19 cellular contexts compared by ENCODE assay signal in the genomic region with DNA sequence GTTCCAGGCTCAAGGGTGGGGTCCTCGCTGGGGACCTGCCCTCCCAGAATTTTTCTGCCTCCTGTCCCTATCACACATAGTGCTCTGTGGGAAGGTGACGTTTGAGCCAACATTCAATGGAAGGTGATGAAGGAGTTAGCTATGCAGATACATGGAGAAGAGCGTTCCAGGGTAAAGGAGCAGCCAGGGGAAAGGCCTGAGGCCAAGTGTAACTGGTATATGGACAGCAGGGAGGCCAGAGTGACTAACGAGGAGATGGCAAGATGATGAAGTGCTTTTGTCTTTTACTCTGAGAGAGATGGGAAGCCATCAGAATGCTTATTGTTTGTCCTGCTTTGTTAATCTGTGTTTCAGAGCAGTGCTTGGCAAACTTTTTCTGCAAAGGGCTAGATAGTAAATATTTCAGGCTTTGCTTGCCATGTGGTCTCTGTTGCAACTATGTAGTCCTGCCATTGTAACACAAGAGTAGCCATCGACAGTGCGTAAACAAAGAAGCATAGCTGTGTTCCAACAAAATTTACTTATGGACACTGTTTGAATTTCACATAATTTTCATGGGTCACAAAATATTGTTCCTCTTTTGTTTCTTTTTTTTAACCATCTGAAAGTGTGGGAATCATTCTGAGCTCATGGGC.
"Had no signal": no experiment of that assay in that cellular context is flagged by ENCODE, and none has a peak within 500 bp of the region (broad histone marks: within the 10 kb centered on the region; RNA-seq: fewer than 3 reads in every experiment).

No MANE protein-coding gene starts in this region.

- H3K27ac ChIP-seq: ascending aorta, thoracic aorta, upper lobe of right lung, WERI-Rb-1 had no signal

- H3K36me3 ChIP-seq: ascending aorta, thoracic aorta, upper lobe of right lung, WERI-Rb-1 had no signal

- DNase-seq: activated CD4-positive, alpha-beta T cell treated with anti-CD3 and anti-CD28 coated beads for 1 hour; activated CD4-positive, alpha-beta T cell treated with anti-CD3 and anti-CD28 coated beads, Interleukin-2, amount 50 U/mL, for 4 hours; activated effector memory CD4-positive, alpha-beta T cell treated with anti-CD3 and anti-CD28 coated beads, Interleukin-2, amount 50 U/mL, for 16 hours; activated naive CD4-positive, alpha-beta T cell treated with anti-CD3 and anti-CD28 coated beads, Interleukin-2, amount 50 U/mL, for 16 hours; activated T-cell treated with anti-CD3 and anti-CD28 coated beads, Interleukin-2, amount 50 U/mL, for 72 hours; cerebellar nuclear complex; cortex of kidney; erythroblast; foreskin melanocyte; hypothalamus; nephron progenitor cell; stimulated activated CD4-positive, alpha-beta T cell treated with anti-CD3 and anti-CD28 coated beads, Interleukin-4, amount 100 ng/mL, for 4 hours; stimulated activated naive B cell treated with anti-CD40 and anti-IgM and Interleukin-4, amounts not matched to agents 10 μg/mL and 1 μg/mL and 100 μg/mL, for 72 hours; upper lobe of right lung; WERI-Rb-1 had no signal

- H3K4me3 Mint-ChIP-seq: activated T-cell treated with anti-CD3 and anti-CD28 coated beads, Interleukin-2, amount 50 U/mL, for 72 hours; nephron progenitor cell; stimulated activated naive B cell treated with anti-CD40 and anti-IgM and Interleukin-4, amounts not matched to agents 10 μg/mL and 1 μg/mL and 100 μg/mL, for 72 hours had no signal

- H3K27me3 ChIP-seq: ascending aorta, upper lobe of right lung had no signal

- ATAC-seq: activated T-cell treated with anti-CD3 and anti-CD28 coated beads, Interleukin-2, amount 50 U/mL, for 72 hours; sciatic nerve; stimulated activated naive B cell treated with anti-CD40 and anti-IgM and Interleukin-4, amounts not matched to agents 10 μg/mL and 1 μg/mL and 100 μg/mL, for 72 hours; upper lobe of right lung had no signal

- H3K4me1 ChIP-seq: ascending aorta had no signal

- H3K4me3 ChIP-seq: ascending aorta, lung, thoracic aorta, upper lobe of right lung had no signal

- H3K9me3 Mint-ChIP-seq: activated T-cell treated with anti-CD3 and anti-CD28 coated beads, Interleukin-2, amount 50 U/mL, for 72 hours had no signal

- H3K27ac Mint-ChIP-seq: activated T-cell treated with anti-CD3 and anti-CD28 coated beads, Interleukin-2, amount 50 U/mL, for 72 hours; nephron progenitor cell; stimulated activated naive B cell treated with anti-CD40 and anti-IgM and Interleukin-4, amounts not matched to agents 10 μg/mL and 1 μg/mL and 100 μg/mL, for 72 hours had no signal

- H3K9me3 ChIP-seq: ascending aorta, thoracic aorta, upper lobe of right lung had no signal
